8 cellular contexts compared by ENCODE assay signal in genomic region chr10:45671300-45671699, GRCh38. TPM values are rescaled to one million over a fixed set of nuclear protein-coding genes. Genes with fewer than 3 reads are reported as not detected.
DNase-seq lines count a peak whose midpoint lies in the region; ATAC-seq and TF ChIP-seq lines count a peak whose summit lies in the region.
"Not testable (repeated sequence)": the region's sequence is repeated elsewhere in the genome, so short reads cannot be mapped to it uniquely, and the experiment has no call there.

No MANE protein-coding gene starts in this region.

- not testable (repeated sequence) for H3K36me3 ChIP-seq in GM06990 (ENCODE audit: control insufficient read depth, insufficient read depth, low read length); OCI-LY7 (ENCODE audit: insufficient read depth, low read length); mammary epithelial cell (ENCODE audit: insufficient read depth, low read length); left ventricle myocardium inferior; naive thymus-derived CD4-positive, alpha-beta T cell (ENCODE audit: control insufficient read depth in 2 of 3, insufficient read depth in 3 of 3, low read length in 3 of 3); skeletal muscle tissue (ENCODE audit: control insufficient read depth in 3 of 3, insufficient read depth in 3 of 3, low read length in 3 of 3)

- H3K27ac ChIP-seq in 22Rv1 (peak overlapping the region; percentile 95), OCI-LY7 (ENCODE audit: low read depth, low read length, poor library complexity, severe bottlenecking) (peak overlapping the region; percentile 71)
- not testable (repeated sequence) for H3K27ac ChIP-seq in mammary epithelial cell (ENCODE audit: insufficient read depth, low read depth, low read length); left ventricle myocardium inferior (replicated peaks); naive thymus-derived CD4-positive, alpha-beta T cell (ENCODE audit: low read depth, low read length); skeletal muscle tissue (ENCODE audit: low read depth, low read length)

- POLR2A ChIA-PET in OCI-LY7 (lab: Charles Lee), result interaction anchor here (0.6 to 4.6 kb wide), 10 partner anchors 8 to 302 kb away, joined by 3 to 29 read pairs (median 5); no protein-coding TSS in a partner anchor
- POLR2A ChIA-PET in naive thymus-derived CD4-positive, alpha-beta T cell (lab: Charles Lee), result interaction anchor here (0.6 to 1.5 kb wide), 6 partner anchors 13 to 685 kb away, joined by 3 to 4 read pairs (median 3); no protein-coding TSS in a partner anchor

- not testable (repeated sequence) for ATAC-seq in naive thymus-derived CD4-positive, alpha-beta T cell

- intact Hi-C loops in OCI-LY7 (cut with micrococcal nuclease; ENCODE audit: unreplicated experiment) (loop anchor here (1.0 to 10.0 kb wide), 6 partner anchors 10 to 666 kb away; partner anchors contain the start of genes ALOX5, WASHC2C and ZNF22), mammary epithelial cell (cut with micrococcal nuclease) (loop anchor here (5.0 kb wide), 1 partner anchor 664 kb away; no protein-coding TSS in a partner anchor)
- intact Hi-C loops in left ventricle myocardium inferior (cut with micrococcal nuclease), result not testable (repeated sequence)
- intact Hi-C loops in naive thymus-derived CD4-positive, alpha-beta T cell (cut with micrococcal nuclease), result loop anchor here (5.0 to 10.0 kb wide), 8 partner anchors 296 to 714 kb away; partner anchors contain the start of genes ALOX5 (in 1 of the 2), RASSF4 (in 1 of the 2), TIMM23 (in 1 of the 2) and ZNF22 (in 1 of the 2)

- H3K9ac ChIP-seq in mammary epithelial cell (ENCODE audit: insufficient read depth, low read length); skeletal muscle tissue (ENCODE audit: low read depth in 1 of 3, low read length in 3 of 3): not testable (repeated sequence)

- dilution Hi-C loops in mammary epithelial cell (cut with HindIII; ENCODE audit: low sequenced_read_pairs), result not testable (repeated sequence)

- CTCF ChIA-PET in OCI-LY7 (lab: Charles Lee; ENCODE audit: unreplicated experiment), result interaction anchor here (1.6 kb wide), 1 partner anchor 206 kb away, joined by 9 read pairs; no protein-coding TSS in a partner anchor
- CTCF ChIA-PET in mammary epithelial cell (lab: Charles Lee; ENCODE audit: low non-redundant PET), result interaction anchor here (0.6 to 1.4 kb wide), 2 partner anchors 206 to 357 kb away, joined by 3 to 8 read pairs; no protein-coding TSS in a partner anchor
- CTCF ChIA-PET in naive thymus-derived CD4-positive, alpha-beta T cell (lab: Charles Lee), result interaction anchor here (1.4 to 1.7 kb wide), 2 partner anchors 9 to 206 kb away, joined by 6 to 8 read pairs; no protein-coding TSS in a partner anchor

- peak overlapping the region; percentile 90; the same call in 1 of the 2 replicates for H2AFZ ChIP-seq in OCI-LY7 (ENCODE audit: low read length)
- H2AFZ ChIP-seq in mammary epithelial cell (ENCODE audit: low read depth, low read length), result peak overlapping the region; percentile 97

- peak overlapping the region; percentile 60 for H3K4me3 ChIP-seq in GM06990 (replicated peaks; ENCODE audit: low read depth, low read length)
- H3K4me3 ChIP-seq in OCI-LY7 (ENCODE audit: low read depth, low read length, poor library complexity, severe bottlenecking), result peak overlapping the region; percentile 89
- not testable (repeated sequence) for H3K4me3 ChIP-seq in mammary epithelial cell (replicated peaks in 1 of 3; ENCODE audit: insufficient read depth in 1 of 3, low read depth in 2 of 3, low read length in 3 of 3)
- H3K4me3 ChIP-seq in left ventricle myocardium inferior, result peak overlapping the region; percentile 83
- H3K4me3 ChIP-seq in naive thymus-derived CD4-positive, alpha-beta T cell (ENCODE audit: low read length), result peak overlapping the region; percentile 70
- H3K4me3 ChIP-seq in skeletal muscle tissue (ENCODE audit: low read length in 3 of 3), result peak overlapping the region in 2 of 3 donors; percentile 75 to 95

- H3K4me1 ChIP-seq in OCI-LY7 (ENCODE audit: insufficient read depth, low read length, poor library complexity, severe bottlenecking); mammary epithelial cell (ENCODE audit: insufficient read depth, low read length): not testable (repeated sequence)
- H3K4me1 ChIP-seq in left ventricle myocardium inferior, result peaks cover 18% of the 10 kb centered on the region
- H3K4me1 ChIP-seq in naive thymus-derived CD4-positive, alpha-beta T cell (ENCODE audit: control insufficient read depth in 2 of 2, insufficient read depth in 2 of 2, low read length in 2 of 2), result peaks cover 7 to 13% of the 10 kb centered on the region in 2 donors
- peaks cover 5 to 10% (median 9%) of the 10 kb centered on the region in 3 donors for H3K4me1 ChIP-seq in skeletal muscle tissue (ENCODE audit: control insufficient read depth in 3 of 3, insufficient read depth in 3 of 3, low read length in 3 of 3)

- H3K4me1 Mint-ChIP-seq in activated T-cell treated with anti-CD3 and anti-CD28 coated beads, Interleukin-2, amount 50 U/mL, for 24 hours (ENCODE audit: low read depth), result peaks cover 44% of the 10 kb centered on the region
- peaks cover 21 to 64% (median 46%) of the 10 kb centered on the region in 7 donors for H3K4me1 Mint-ChIP-seq in naive thymus-derived CD4-positive, alpha-beta T cell

- WGBS in mammary epithelial cell (ENCODE audit: low coverage, missing lambda C conversion rate), result 90% methylated on average over 4 of the region's 4 CpGs

- H3K27me3 ChIP-seq in GM06990 (replicated peaks; ENCODE audit: control insufficient read depth, insufficient read depth, low read length); mammary epithelial cell (ENCODE audit: insufficient read depth, low read length); left ventricle myocardium inferior (ENCODE audit: low read depth); naive thymus-derived CD4-positive, alpha-beta T cell (ENCODE audit: control insufficient read depth in 2 of 2, insufficient read depth in 2 of 2, low read length in 2 of 2); skeletal muscle tissue (ENCODE audit: control insufficient read depth in 3 of 3, insufficient read depth in 3 of 3, low read length in 3 of 3): not testable (repeated sequence)

- H3K4me2 ChIP-seq in OCI-LY7 (ENCODE audit: low read length) (peak overlapping the region; percentile 78), mammary epithelial cell (ENCODE audit: insufficient read depth, low read depth, low read length) (peak overlapping the region; percentile 83)

- not testable (repeated sequence) for H3K9me2 ChIP-seq in OCI-LY7 (ENCODE audit: insufficient read depth, low read length)

- H3K9me3 Mint-ChIP-seq in activated T-cell treated with anti-CD3 and anti-CD28 coated beads, Interleukin-2, amount 50 U/mL, for 24 hours; naive thymus-derived CD4-positive, alpha-beta T cell: not testable (repeated sequence)

- peak overlapping the region; percentile 86 for H3K4me3 Mint-ChIP-seq in activated T-cell treated with anti-CD3 and anti-CD28 coated beads, Interleukin-2, amount 50 U/mL, for 24 hours
- H3K4me3 Mint-ChIP-seq in naive thymus-derived CD4-positive, alpha-beta T cell, result peak overlapping the region; percentile 81 to 99 (median 94)

- H3K27me3 Mint-ChIP-seq in activated T-cell treated with anti-CD3 and anti-CD28 coated beads, Interleukin-2, amount 50 U/mL, for 24 hours; naive thymus-derived CD4-positive, alpha-beta T cell: not testable (repeated sequence)

- not testable (repeated sequence) for H3K36me3 Mint-ChIP-seq in activated T-cell treated with anti-CD3 and anti-CD28 coated beads, Interleukin-2, amount 50 U/mL, for 24 hours (ENCODE audit: low read depth)
- peaks cover 0 to 14% (median 0%) of the 10 kb centered on the region in 5 donors for H3K36me3 Mint-ChIP-seq in naive thymus-derived CD4-positive, alpha-beta T cell

- H3K27ac Mint-ChIP-seq in activated T-cell treated with anti-CD3 and anti-CD28 coated beads, Interleukin-2, amount 50 U/mL, for 24 hours, result not testable (repeated sequence)
- peak overlapping the region; percentile 13 to 97 (median 93) for H3K27ac Mint-ChIP-seq in naive thymus-derived CD4-positive, alpha-beta T cell

- in situ Hi-C loops in mammary epithelial cell (cut with MboI; ENCODE audit: low sequenced_read_pairs in 2 of 2), result loop anchor here in 1 of 2 donors (25.0 kb wide), 1 partner anchor 209 kb away; no protein-coding TSS in a partner anchor

- H3K79me2 ChIP-seq in OCI-LY7 (ENCODE audit: insufficient read depth, low read depth, low read length), result peaks cover 49% of the 10 kb centered on the region; the same call in 1 of the 2 replicates
- H3K79me2 ChIP-seq in mammary epithelial cell (ENCODE audit: insufficient read depth, low read length), result not testable (repeated sequence)

- not testable (repeated sequence) for BruUV-seq in OCI-LY7 (replicated peaks; lab: Mats Ljungman, UMichigan); mammary epithelial cell (replicated peaks; lab: Mats Ljungman, UMichigan)

- H4K20me1 ChIP-seq in OCI-LY7 (ENCODE audit: insufficient read depth, low read length); mammary epithelial cell (ENCODE audit: insufficient read depth, low read length): not testable (repeated sequence)

- not testable (repeated sequence) for DNase-seq in GM06990 (ENCODE audit: extremely low read depth, insufficient read length); OCI-LY7 (ENCODE audit: low spot score); activated T-cell treated with anti-CD3 and anti-CD28 coated beads, Interleukin-2, amount 50 U/mL, for 24 hours; mammary epithelial cell; left ventricle myocardium inferior; naive thymus-derived CD4-positive, alpha-beta T cell

- TF ChIP-seq CTCF in 22Rv1 (IDR thresholded peaks at IDR 0.05); GM06990 (IDR thresholded peaks at IDR 0.05; ENCODE audit: insufficient read depth, low read length, poor library complexity, severe bottlenecking); OCI-LY7 (conservative IDR thresholded peaks at IDR 0.05; ENCODE audit: low read length); mammary epithelial cell (conservative IDR thresholded peaks at IDR 0.05 in 1 of 2, IDR thresholded peaks at IDR 0.05 in 1 of 2; ENCODE audit: extremely low read depth in 1 of 2, insufficient read depth in 1 of 2, low read depth in 1 of 2, low read length in 2 of 2); left ventricle myocardium inferior (IDR thresholded peaks at IDR 0.05; ENCODE audit: borderline replicate concordance): not testable (repeated sequence)

- H3K9me3 ChIP-seq in OCI-LY7 (ENCODE audit: low read length), result peaks cover 12% of the 10 kb centered on the region; the same call in 1 of the 2 replicates
- H3K9me3 ChIP-seq in mammary epithelial cell (replicated peaks; ENCODE audit: insufficient read depth, low read length); left ventricle myocardium inferior (replicated peaks); naive thymus-derived CD4-positive, alpha-beta T cell (ENCODE audit: control insufficient read depth in 2 of 3, low read length in 3 of 3); skeletal muscle tissue (ENCODE audit: control insufficient read depth in 3 of 3, low read length in 3 of 3): not testable (repeated sequence)

RNA-seq across cellular contexts. Expression of gene ZFAND4, which starts 1.3 kb away (rescaled TPM):
- 15.1 and 18.6 TPM in 2 replicates for total RNA-seq in OCI-LY7 (2014; rRNA removed; shearing (Covaris generic))
- total RNA-seq in OCI-LY7 (2022) (35.8 and 35.9 TPM in 2 replicates), mammary epithelial cell (1 to 10 TPM; 3.2 to 8.8 TPM), left ventricle myocardium inferior (11.1 TPM), skeletal muscle tissue (21.9 TPM)
- polyA plus RNA-seq in mammary epithelial cell, result 1.8 TPM
- 8.7 TPM for polyA minus RNA-seq in mammary epithelial cell
- total RNA-seq in naive thymus-derived CD4-positive, alpha-beta T cell, result 10 to 100 TPM; 21.4 to 33.2 (median 29.5) TPM
- polyA plus RNA-seq in naive thymus-derived CD4-positive, alpha-beta T cell, result 10 to 100 TPM; 22.4 to 31.4 TPM

RNA-seq across cellular contexts. Expression of gene WASHC2C, which starts 55.8 kb away (rescaled TPM):
- total RNA-seq in OCI-LY7 (2014; rRNA removed; shearing (Covaris generic)), result 20.7 and 21.5 TPM in 2 replicates
- total RNA-seq in OCI-LY7 (2022) (34.6 and 35.3 TPM in 2 replicates), mammary epithelial cell (10 to 100 TPM; 23.1 to 28.5 TPM), left ventricle myocardium inferior (30.3 TPM), skeletal muscle tissue (16.2 TPM)
- polyA plus RNA-seq in mammary epithelial cell, result 7.4 TPM
- 11.9 TPM for polyA minus RNA-seq in mammary epithelial cell
- total RNA-seq in naive thymus-derived CD4-positive, alpha-beta T cell, result 10 to 100 TPM; 54.7 to 76.0 (median 67.8) TPM
- 10 to 100 TPM; 13.7 to 35.9 TPM for polyA plus RNA-seq in naive thymus-derived CD4-positive, alpha-beta T cell
